9 cellular contexts compared by ENCODE assay signal in the genomic region with DNA sequence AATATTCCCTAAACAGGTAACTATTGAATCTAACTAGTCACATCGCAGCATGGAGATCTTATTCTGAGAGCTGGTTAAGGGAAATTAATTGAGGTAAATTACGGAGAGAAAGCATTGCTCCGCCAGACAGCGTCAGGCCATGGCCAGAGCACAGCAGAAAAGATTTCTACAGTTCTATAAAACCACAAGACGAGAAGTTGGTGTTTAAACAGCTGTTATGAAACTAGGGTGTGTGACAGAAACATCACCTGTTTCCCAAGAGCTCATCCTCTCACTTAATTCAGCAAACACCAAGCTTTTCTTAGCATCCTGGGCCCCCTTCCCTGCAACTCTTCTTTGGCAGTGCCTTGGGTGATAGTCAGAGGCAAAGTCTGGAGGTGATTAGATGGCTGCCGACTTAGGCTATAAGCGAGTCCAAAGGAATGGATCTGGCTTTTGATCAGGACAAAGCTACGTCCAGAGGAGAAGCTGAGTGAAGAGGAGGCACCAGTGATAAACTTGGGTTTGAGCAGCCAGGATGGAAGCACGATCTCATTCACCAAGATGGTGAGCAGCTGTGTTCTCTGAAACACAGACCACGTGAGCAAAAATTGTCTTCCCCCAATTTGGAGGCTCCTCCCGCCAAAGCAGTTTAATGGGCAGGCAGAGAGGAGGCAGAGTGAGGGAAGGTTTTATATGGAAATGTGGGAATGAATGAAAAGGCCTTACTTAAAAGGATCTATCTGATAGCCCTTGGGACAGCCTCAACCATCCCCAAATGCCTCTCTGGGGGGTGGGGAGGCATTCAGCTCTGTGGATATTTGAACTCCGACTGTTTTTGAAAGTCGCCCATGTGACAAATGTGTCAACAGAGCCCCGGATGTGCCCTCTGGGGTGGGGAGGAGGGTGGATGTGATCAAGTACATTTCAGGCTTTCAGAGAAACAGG.
A peak's percentile ranks its signal among the peaks of the same experiment; 100 is the strongest.
DNase-seq lines count a peak whose midpoint lies in the region; ATAC-seq lines count a peak whose summit lies in the region.
"Had no signal": no experiment of that assay in that cellular context is flagged by ENCODE, and none has a peak within 500 bp of the region (broad histone marks: within the 10 kb centered on the region; RNA-seq: fewer than 3 reads in every experiment).

No MANE protein-coding gene starts in this region.

- ATAC-seq in GM19467 (IDR thresholded peaks at IDR 0.05; ENCODE audit: unreplicated experiment) (peak; percentile 49), HG03575 (IDR thresholded peaks at IDR 0.05; ENCODE audit: extremely low read depth, insufficient number of reproducible peaks, low FRiP score, unreplicated experiment) (peak; percentile 54)
- ATAC-seq: body of pancreas had no signal

- DNase-seq in CD1c-positive myeloid dendritic cell (ENCODE audit: extremely low spot score) (peak; percentile 77), germinal center (ENCODE audit: low spot score) (peak; percentile 54), UCSD-AML1 (lab: John Stamatoyannopoulos, UW; ENCODE audit: unreplicated experiment) (no peak), NCI-H1930 (lab: John Stamatoyannopoulos, UW) (no peak)
- peak; percentile 79 to 82 for DNase-seq in activated CD4-positive, alpha-beta T cell treated with anti-CD3 and anti-CD28 coated beads, Interleukin-2, amount 50 U/mL, for 4 hours
- peak; percentile 40 to 74 for DNase-seq in stimulated activated CD4-positive, alpha-beta T cell treated with anti-CD3 and anti-CD28 coated beads, Interleukin-4, amount 100 ng/mL, for 4 hours

Comparison
In these comparisons a context has a peak if more than half of its experiments do, and no peak if none do; other contexts are left out.
1. DNase-seq: peak in CD1c-positive myeloid dendritic cell (single experiment), activated CD4-positive, alpha-beta T cell treated with anti-CD3 and anti-CD28 coated beads, Interleukin-2, amount 50 U/mL, for 4 hours (2 of 2), germinal center (single experiment) and stimulated activated CD4-positive, alpha-beta T cell treated with anti-CD3 and anti-CD28 coated beads, Interleukin-4, amount 100 ng/mL, for 4 hours (2 of 2); none in UCSD-AML1 (single experiment) and NCI-H1930 (0 of 2).